In the genomic region with DNA sequence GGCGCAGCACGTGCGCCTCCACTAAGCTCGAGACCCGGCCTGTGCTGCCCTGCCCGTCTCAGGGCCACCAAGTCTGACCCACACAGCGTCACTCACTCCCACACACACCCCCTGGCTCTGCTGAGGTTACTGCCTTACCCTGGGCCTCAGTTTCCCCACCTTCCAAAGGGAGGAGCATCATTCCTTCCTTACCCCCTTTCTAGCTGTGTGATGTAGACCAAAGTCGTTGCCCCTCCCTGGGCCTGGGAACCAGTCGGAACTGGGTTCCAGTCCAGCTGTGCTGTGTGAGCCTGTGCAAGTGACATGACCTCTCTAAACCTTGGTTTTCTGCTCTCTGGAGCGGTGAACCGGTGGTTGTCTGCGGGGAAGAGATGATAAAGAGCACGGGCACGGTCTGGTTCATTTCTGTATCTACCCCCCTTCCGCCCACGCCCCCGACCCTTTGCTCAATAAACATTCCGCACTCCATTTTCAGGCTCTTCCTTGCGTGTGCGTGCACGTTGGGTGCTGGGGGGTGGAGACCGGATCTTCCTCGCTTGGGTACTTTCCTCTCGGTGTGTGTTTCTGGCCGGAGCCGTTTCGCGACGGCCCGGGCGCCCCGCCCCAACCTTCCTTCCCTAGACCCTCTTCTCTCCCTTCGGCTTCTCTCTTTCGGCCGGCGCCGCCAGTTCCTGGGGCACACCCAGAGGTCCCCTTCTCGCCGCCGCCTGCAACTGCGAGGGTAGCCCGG, we compare ENCODE assay signal across 1 cellular context.
TF ChIP-seq lines count a peak whose summit lies in the region.

TSS of gene ZNF581 (plus strand) at position 647 of the 730 bp plus-strand sequence. CDS start 923 bp downstream, outside the sequence.

TF ChIP-seq in HepG2, 621 proteins besides CTCF, POLR2A, EP300 and RAD21 (continued from another document and continues in another):
- peak; percentile 95 for TF ChIP-seq AGO1 (IDR thresholded peaks at IDR 0.05; ENCODE audit: low read depth, low read length, poor library complexity, severe bottlenecking)
- no peak for TF ChIP-seq HIC2 (CRISPR knock-in tag; IDR thresholded peaks at IDR 0.05; ENCODE audit: low read depth)
- no peak for TF ChIP-seq NFE2L1 (CRISPR knock-in tag; IDR thresholded peaks at IDR 0.05; ENCODE audit: borderline replicate concordance)
- TF ChIP-seq POLR2AphosphoS5 (IDR thresholded peaks at IDR 0.05; ENCODE audit: low read depth, low read length), result peak; percentile 54; the same call in 1 of the 2 replicates
- TF ChIP-seq KAT2B (IDR thresholded peaks at IDR 0.05; ENCODE audit: borderline replicate concordance, low read depth, low read length), result no peak
- no peak; the same call in 1 of the 2 replicates for TF ChIP-seq MEIS1 (CRISPR knock-in tag; IDR thresholded peaks at IDR 0.05; ENCODE audit: borderline replicate concordance)
- TF ChIP-seq TEAD3 (CRISPR knock-in tag; optimal IDR thresholded peaks at IDR 0.05; ENCODE audit: borderline replicate concordance), result no peak
- TF ChIP-seq ZNF326 (CRISPR knock-in tag; IDR thresholded peaks at IDR 0.05; ENCODE audit: borderline replicate concordance), result no peak; the same call in 1 of the 2 replicates
- TF ChIP-seq, protein P1, sequence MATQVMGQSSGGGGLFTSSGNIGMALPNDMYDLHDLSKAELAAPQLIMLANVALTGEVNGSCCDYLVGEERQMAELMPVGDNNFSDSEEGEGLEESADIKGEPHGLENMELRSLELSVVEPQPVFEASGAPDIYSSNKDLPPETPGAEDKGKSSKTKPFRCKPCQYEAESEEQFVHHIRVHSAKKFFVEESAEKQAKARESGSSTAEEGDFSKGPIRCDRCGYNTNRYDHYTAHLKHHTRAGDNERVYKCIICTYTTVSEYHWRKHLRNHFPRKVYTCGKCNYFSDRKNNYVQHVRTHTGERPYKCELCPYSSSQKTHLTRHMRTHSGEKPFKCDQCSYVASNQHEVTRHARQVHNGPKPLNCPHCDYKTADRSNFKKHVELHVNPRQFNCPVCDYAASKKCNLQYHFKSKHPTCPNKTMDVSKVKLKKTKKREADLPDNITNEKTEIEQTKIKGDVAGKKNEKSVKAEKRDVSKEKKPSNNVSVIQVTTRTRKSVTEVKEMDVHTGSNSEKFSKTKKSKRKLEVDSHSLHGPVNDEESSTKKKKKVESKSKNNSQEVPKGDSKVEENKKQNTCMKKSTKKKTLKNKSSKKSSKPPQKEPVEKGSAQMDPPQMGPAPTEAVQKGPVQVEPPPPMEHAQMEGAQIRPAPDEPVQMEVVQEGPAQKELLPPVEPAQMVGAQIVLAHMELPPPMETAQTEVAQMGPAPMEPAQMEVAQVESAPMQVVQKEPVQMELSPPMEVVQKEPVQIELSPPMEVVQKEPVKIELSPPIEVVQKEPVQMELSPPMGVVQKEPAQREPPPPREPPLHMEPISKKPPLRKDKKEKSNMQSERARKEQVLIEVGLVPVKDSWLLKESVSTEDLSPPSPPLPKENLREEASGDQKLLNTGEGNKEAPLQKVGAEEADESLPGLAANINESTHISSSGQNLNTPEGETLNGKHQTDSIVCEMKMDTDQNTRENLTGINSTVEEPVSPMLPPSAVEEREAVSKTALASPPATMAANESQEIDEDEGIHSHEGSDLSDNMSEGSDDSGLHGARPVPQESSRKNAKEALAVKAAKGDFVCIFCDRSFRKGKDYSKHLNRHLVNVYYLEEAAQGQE (IDR thresholded peaks at IDR 0.05; ENCODE audit: borderline replicate concordance in 1 of 2, low read depth in 1 of 2, low read length in 2 of 2), result peak in 1 of 2 experiments; percentile 36; a peak in 1 of 4 replicates
- no peak for TF ChIP-seq PTBP1 (IDR thresholded peaks at IDR 0.05; ENCODE audit: low read depth, low read length, poor library complexity, severe bottlenecking)
- TF ChIP-seq GLMP (CRISPR knock-in tag; IDR thresholded peaks at IDR 0.05; ENCODE audit: borderline replicate concordance), result no peak
- TF ChIP-seq ZNF678 (CRISPR knock-in tag; IDR thresholded peaks at IDR 0.05), result no peak
- TF ChIP-seq ZNF382 (CRISPR knock-in tag; IDR thresholded peaks at IDR 0.05; ENCODE audit: borderline replicate concordance), result no peak
- peak; percentile 20; the same call in 1 of the 2 replicates for TF ChIP-seq CREB3 (CRISPR knock-in tag; IDR thresholded peaks at IDR 0.05)
- no peak for TF ChIP-seq ZNF337 (CRISPR knock-in tag; IDR thresholded peaks at IDR 0.05; ENCODE audit: borderline replicate concordance, low read depth)
- peak; percentile 26; the same call in 1 of the 2 replicates for TF ChIP-seq ZNF777 (CRISPR knock-in tag; IDR thresholded peaks at IDR 0.05)
- TF ChIP-seq MED8 (CRISPR knock-in tag; IDR thresholded peaks at IDR 0.05; ENCODE audit: insufficient replicate concordance), result no peak
- TF ChIP-seq NRL (CRISPR knock-in tag; IDR thresholded peaks at IDR 0.05; ENCODE audit: borderline replicate concordance), result 0 out of 2 replicates have a peak, but pooled peaks have one; percentile 14
- TF ChIP-seq ZNF292 (CRISPR knock-in tag; IDR thresholded peaks at IDR 0.05; ENCODE audit: borderline replicate concordance, low read depth), result no peak
- TF ChIP-seq, protein P2, sequence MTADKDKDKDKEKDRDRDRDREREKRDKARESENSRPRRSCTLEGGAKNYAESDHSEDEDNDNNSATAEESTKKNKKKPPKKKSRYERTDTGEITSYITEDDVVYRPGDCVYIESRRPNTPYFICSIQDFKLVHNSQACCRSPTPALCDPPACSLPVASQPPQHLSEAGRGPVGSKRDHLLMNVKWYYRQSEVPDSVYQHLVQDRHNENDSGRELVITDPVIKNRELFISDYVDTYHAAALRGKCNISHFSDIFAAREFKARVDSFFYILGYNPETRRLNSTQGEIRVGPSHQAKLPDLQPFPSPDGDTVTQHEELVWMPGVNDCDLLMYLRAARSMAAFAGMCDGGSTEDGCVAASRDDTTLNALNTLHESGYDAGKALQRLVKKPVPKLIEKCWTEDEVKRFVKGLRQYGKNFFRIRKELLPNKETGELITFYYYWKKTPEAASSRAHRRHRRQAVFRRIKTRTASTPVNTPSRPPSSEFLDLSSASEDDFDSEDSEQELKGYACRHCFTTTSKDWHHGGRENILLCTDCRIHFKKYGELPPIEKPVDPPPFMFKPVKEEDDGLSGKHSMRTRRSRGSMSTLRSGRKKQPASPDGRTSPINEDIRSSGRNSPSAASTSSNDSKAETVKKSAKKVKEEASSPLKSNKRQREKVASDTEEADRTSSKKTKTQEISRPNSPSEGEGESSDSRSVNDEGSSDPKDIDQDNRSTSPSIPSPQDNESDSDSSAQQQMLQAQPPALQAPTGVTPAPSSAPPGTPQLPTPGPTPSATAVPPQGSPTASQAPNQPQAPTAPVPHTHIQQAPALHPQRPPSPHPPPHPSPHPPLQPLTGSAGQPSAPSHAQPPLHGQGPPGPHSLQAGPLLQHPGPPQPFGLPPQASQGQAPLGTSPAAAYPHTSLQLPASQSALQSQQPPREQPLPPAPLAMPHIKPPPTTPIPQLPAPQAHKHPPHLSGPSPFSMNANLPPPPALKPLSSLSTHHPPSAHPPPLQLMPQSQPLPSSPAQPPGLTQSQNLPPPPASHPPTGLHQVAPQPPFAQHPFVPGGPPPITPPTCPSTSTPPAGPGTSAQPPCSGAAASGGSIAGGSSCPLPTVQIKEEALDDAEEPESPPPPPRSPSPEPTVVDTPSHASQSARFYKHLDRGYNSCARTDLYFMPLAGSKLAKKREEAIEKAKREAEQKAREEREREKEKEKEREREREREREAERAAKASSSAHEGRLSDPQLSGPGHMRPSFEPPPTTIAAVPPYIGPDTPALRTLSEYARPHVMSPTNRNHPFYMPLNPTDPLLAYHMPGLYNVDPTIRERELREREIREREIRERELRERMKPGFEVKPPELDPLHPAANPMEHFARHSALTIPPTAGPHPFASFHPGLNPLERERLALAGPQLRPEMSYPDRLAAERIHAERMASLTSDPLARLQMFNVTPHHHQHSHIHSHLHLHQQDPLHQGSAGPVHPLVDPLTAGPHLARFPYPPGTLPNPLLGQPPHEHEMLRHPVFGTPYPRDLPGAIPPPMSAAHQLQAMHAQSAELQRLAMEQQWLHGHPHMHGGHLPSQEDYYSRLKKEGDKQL (CRISPR knock-in tag; IDR thresholded peaks at IDR 0.05; ENCODE audit: low read depth), result no peak
- TF ChIP-seq CERS6 (CRISPR knock-in tag; IDR thresholded peaks at IDR 0.05), result no peak
- TF ChIP-seq ZNF138 (CRISPR knock-in tag; IDR thresholded peaks at IDR 0.05; ENCODE audit: low read depth), result no peak
- TF ChIP-seq TCF7 (IDR thresholded peaks at IDR 0.05; ENCODE audit: low read depth), result no peak
- no peak for TF ChIP-seq MLX (CRISPR knock-in tag; IDR thresholded peaks at IDR 0.05)
- TF ChIP-seq RARA (CRISPR knock-in tag; IDR thresholded peaks at IDR 0.05), result no peak
- TF ChIP-seq ZNF205 (CRISPR knock-in tag; IDR thresholded peaks at IDR 0.05), result peak; percentile 70; the same call in 1 of the 2 replicates
- TF ChIP-seq BRF2 (CRISPR knock-in tag; IDR thresholded peaks at IDR 0.05), result 0 out of 2 replicates have a peak, but pooled peaks have one; percentile 52
- TF ChIP-seq SNAPC5 (CRISPR knock-in tag; IDR thresholded peaks at IDR 0.05; ENCODE audit: borderline replicate concordance), result no peak
- 0 out of 2 replicates have a peak, but pooled peaks have one; percentile 54 for TF ChIP-seq NR2F2 (IDR thresholded peaks at IDR 0.05; ENCODE audit: borderline replicate concordance, low read depth)
- no peak for TF ChIP-seq TAF15 (IDR thresholded peaks at IDR 0.05; ENCODE audit: low read depth, low read length, poor library complexity, severe bottlenecking)
- no peak for TF ChIP-seq ZNF331 (CRISPR knock-in tag; IDR thresholded peaks at IDR 0.05)
- 0 out of 2 replicates have a peak, but pooled peaks have one; percentile 45 for TF ChIP-seq ZNF451 (CRISPR knock-in tag; IDR thresholded peaks at IDR 0.05)
- TF ChIP-seq ZNF256 (CRISPR knock-in tag; conservative IDR thresholded peaks at IDR 0.05), result no peak
- no peak for TF ChIP-seq ZNF652 (CRISPR knock-in tag; IDR thresholded peaks at IDR 0.05; ENCODE audit: borderline replicate concordance, low read depth)
- peak; percentile 37; the same call in 1 of the 2 replicates for TF ChIP-seq ZNF614 (CRISPR knock-in tag; IDR thresholded peaks at IDR 0.05; ENCODE audit: borderline replicate concordance)
- TF ChIP-seq ZNF136 (CRISPR knock-in tag; IDR thresholded peaks at IDR 0.05; ENCODE audit: low read depth), result no peak
- no peak for TF ChIP-seq MAFF (IDR thresholded peaks at IDR 0.05; ENCODE audit: low read depth, low read length)
- no peak for TF ChIP-seq KDM6A (CRISPR knock-in tag; IDR thresholded peaks at IDR 0.05; ENCODE audit: low read depth)
